In the genomic region with DNA sequence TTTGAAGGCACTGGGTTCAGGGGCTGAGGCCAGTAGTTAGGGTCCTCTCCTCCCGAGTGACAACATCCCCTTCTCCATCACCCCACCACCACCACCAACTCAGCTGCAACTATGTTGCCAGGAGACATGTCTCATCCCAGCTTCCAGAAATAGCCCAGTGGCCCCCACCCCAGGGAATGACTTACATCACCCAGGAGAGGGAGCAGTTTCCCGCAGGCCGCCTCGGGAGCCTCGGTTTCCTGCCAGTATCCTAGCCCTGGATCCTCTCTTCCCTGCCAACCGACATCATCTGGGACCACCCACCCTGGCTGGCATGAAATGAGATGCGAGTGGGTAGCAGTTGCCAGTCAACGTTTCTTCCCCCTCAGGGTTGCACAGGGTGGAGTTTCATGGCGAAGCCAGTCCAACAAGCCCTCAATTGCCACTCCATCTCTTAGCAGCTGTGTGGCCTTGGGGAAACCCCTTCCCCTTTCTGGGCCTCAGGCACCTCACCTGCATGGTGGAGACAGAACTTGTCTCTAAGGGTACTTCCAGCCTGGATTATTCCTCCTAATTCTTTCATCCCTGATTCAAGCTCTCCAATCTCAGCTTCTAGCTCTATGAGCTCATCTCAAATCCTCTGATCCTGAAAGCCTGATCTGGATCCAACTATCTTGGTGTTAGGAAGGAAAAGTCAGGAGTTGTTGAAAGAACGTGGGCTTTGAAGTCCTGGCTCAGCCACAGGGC, we compare ENCODE assay signal across 1 cellular context.
A peak's percentile ranks its signal among the peaks of the same experiment; 100 is the strongest.
TF ChIP-seq lines count a peak whose summit lies in the region.

No MANE protein-coding gene starts in this region.

TF ChIP-seq in SK-N-SH treated with all-trans-retinoic acid at 6 μM for 48 hours, 23 proteins besides CTCF, POLR2A, EP300 and RAD21:
- TF ChIP-seq, protein P1, sequence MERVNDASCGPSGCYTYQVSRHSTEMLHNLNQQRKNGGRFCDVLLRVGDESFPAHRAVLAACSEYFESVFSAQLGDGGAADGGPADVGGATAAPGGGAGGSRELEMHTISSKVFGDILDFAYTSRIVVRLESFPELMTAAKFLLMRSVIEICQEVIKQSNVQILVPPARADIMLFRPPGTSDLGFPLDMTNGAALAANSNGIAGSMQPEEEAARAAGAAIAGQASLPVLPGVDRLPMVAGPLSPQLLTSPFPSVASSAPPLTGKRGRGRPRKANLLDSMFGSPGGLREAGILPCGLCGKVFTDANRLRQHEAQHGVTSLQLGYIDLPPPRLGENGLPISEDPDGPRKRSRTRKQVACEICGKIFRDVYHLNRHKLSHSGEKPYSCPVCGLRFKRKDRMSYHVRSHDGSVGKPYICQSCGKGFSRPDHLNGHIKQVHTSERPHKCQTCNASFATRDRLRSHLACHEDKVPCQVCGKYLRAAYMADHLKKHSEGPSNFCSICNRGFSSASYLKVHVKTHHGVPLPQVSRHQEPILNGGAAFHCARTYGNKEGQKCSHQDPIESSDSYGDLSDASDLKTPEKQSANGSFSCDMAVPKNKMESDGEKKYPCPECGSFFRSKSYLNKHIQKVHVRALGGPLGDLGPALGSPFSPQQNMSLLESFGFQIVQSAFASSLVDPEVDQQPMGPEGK (CRISPR knock-in tag; IDR thresholded peaks at IDR 0.05; ENCODE audit: borderline replicate concordance): peak; percentile 61; the same call in 1 of the 2 replicates
- TF ChIP-seq ZNF565 (CRISPR knock-in tag; conservative IDR thresholded peaks at IDR 0.05; ENCODE audit: low read depth): no peak
